19 cellular contexts compared by ENCODE assay signal in genomic region chr6:148965287-148965686, GRCh38.
"Had no signal": no experiment of that assay in that cellular context is flagged by ENCODE, and none has a peak within 500 bp of the region (broad histone marks: within the 10 kb centered on the region; RNA-seq: fewer than 3 reads in every experiment).

No MANE protein-coding gene starts in this region.

- H3K4me3 Mint-ChIP-seq: activated naive CD4-positive, alpha-beta T cell treated with anti-CD3 and anti-CD28 coated beads, Interleukin-2, amount 50 U/mL, for 24 hours; effector memory CD8-positive, alpha-beta T cell; naive B cell; neural crest cell had no signal

- H3K9me3 ChIP-seq: mucosa of descending colon, ovary, thyroid gland had no signal

- H3K36me3 Mint-ChIP-seq: activated naive CD4-positive, alpha-beta T cell treated with anti-CD3 and anti-CD28 coated beads, Interleukin-2, amount 50 U/mL, for 24 hours had no signal

- H3K36me3 ChIP-seq: ovary had no signal

- H3K27ac Mint-ChIP-seq: activated naive CD4-positive, alpha-beta T cell treated with anti-CD3 and anti-CD28 coated beads, Interleukin-2, amount 50 U/mL, for 24 hours; naive B cell had no signal

- H3K27ac ChIP-seq: ovary, thyroid gland, VCaP had no signal

- ATAC-seq: effector memory CD8-positive, alpha-beta T cell; left lobe of liver; mucosa of descending colon had no signal

- H3K9me3 Mint-ChIP-seq: activated naive CD4-positive, alpha-beta T cell treated with anti-CD3 and anti-CD28 coated beads, Interleukin-2, amount 50 U/mL, for 24 hours; effector memory CD8-positive, alpha-beta T cell; naive B cell; neural crest cell had no signal

- H3K4me1 Mint-ChIP-seq: activated naive CD4-positive, alpha-beta T cell treated with anti-CD3 and anti-CD28 coated beads, Interleukin-2, amount 50 U/mL, for 24 hours had no signal

- H3K4me3 ChIP-seq: mucosa of descending colon, ovary, thyroid gland had no signal

- DNase-seq: activated CD4-positive, alpha-beta T cell treated with anti-CD3 and anti-CD28 coated beads for 1 hour; activated CD8-positive, alpha-beta memory T cell treated with anti-CD3 and anti-CD28 coated beads for 24 hours; activated CD8-positive, alpha-beta memory T cell treated with anti-CD3 and anti-CD28 coated beads, Interleukin-2, amount 50 U/mL, for 48 hours; activated effector memory CD4-positive, alpha-beta T cell treated with anti-CD3 and anti-CD28 coated beads, Interleukin-2, amount 50 U/mL, for 16 hours; activated T-cell treated with anti-CD3 and anti-CD28 coated beads, Interleukin-2, amount 50 U/mL, for 48 hours; effector memory CD8-positive, alpha-beta T cell; foreskin fibroblast; mammary epithelial cell; mucosa of descending colon; naive B cell; ovary; stimulated activated naive CD4-positive, alpha-beta T cell; SW 1271; T-helper 2 cell; thyroid gland had no signal

- H3K27me3 ChIP-seq: ovary, thyroid gland had no signal

- H3K27me3 Mint-ChIP-seq: effector memory CD8-positive, alpha-beta T cell; naive B cell had no signal
